ENCODE assay signal across 10 cellular contexts in the genomic region with DNA sequence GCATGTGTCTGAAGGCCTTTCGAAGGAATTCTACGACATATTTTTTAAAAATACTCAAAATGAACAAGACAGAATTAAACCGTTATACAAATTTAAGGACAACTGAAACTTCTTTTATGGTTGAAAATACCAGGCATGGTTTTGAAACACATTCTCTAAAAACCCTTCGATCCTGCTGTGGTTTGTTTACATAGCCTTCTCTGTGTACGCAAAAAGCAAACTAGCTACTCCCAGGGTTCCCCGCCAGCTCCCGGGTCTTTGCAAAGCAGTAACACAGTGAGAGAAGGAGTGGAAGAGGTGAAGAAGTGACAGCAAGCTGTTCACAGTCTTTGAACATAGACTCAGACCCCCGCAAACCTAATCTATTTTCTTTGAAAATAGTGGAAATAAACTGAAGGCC. TPM values are rescaled to one million over a fixed set of nuclear protein-coding genes. Genes with fewer than 3 reads are reported as not detected.
DNase-seq lines count a peak whose midpoint lies in the region; ATAC-seq and TF ChIP-seq lines count a peak whose summit lies in the region.
"Had no signal": no experiment of that assay in that cellular context is flagged by ENCODE, and none has a peak within 500 bp of the region (broad histone marks: within the 10 kb centered on the region; RNA-seq: fewer than 3 reads in every experiment).

No MANE protein-coding gene starts in this region.

- WGBS in mammary epithelial cell (ENCODE audit: low coverage, missing lambda C conversion rate): 97% methylated on average over 8 of the region's 8 CpGs
- WGBS in thymus: 83% methylated on average over 8 of the region's 8 CpGs
- 68% methylated on average over 8 of the region's 8 CpGs for WGBS in prostate gland

- no peaks in the 10 kb centered on the region for H3K27me3 Mint-ChIP-seq in MCF 10A (ENCODE audit: insufficient read depth, unreplicated experiment)
- H3K27me3 Mint-ChIP-seq in activated CD8-positive, alpha-beta T cell treated with anti-CD3 and anti-CD28 coated beads, Interleukin-2, amount 10 ng/mL, durations not matched to agents 7 days and 5 days (ENCODE audit: low read depth): no peaks in the 10 kb centered on the region

- H3K27ac Mint-ChIP-seq in MCF 10A (ENCODE audit: low read depth, unreplicated experiment): peak overlapping the region; percentile 12
- H3K27ac Mint-ChIP-seq in activated CD8-positive, alpha-beta T cell treated with anti-CD3 and anti-CD28 coated beads, Interleukin-2, amount 10 ng/mL, durations not matched to agents 7 days and 5 days: peak overlapping the region; percentile 95

- H3K27me3 ChIP-seq in mammary epithelial cell (ENCODE audit: insufficient read depth, low read length) (no peaks in the 10 kb centered on the region), thymus (ENCODE audit: control insufficient read depth, insufficient read depth) (no peaks in the 10 kb centered on the region), prostate gland (replicated peaks; ENCODE audit: insufficient read depth) (no peaks in the 10 kb centered on the region)
- H3K27me3 ChIP-seq: cardiac muscle cell had no signal

- TF ChIP-seq POLR2A in prostate gland (IDR thresholded peaks at IDR 0.05): no peak

- H2AFZ ChIP-seq in mammary epithelial cell (ENCODE audit: low read depth, low read length): no peak overlapping the region

- no peaks in the 10 kb centered on the region for H3K36me3 ChIP-seq in mammary epithelial cell (ENCODE audit: insufficient read depth, low read length)
- peaks cover 8% of the 10 kb centered on the region for H3K36me3 ChIP-seq in thymus (ENCODE audit: control insufficient read depth, insufficient read depth)
- H3K36me3 ChIP-seq in prostate gland: no peaks in the 10 kb centered on the region
- H3K36me3 ChIP-seq: cardiac muscle cell had no signal

- dilution Hi-C loops in mammary epithelial cell (cut with HindIII; ENCODE audit: low sequenced_read_pairs): no loop called here

- no peak overlapping the region for H3K9ac ChIP-seq in mammary epithelial cell (ENCODE audit: insufficient read depth, low read length)

- H3K4me1 ChIP-seq in mammary epithelial cell (ENCODE audit: insufficient read depth, low read length) (peaks cover 12% of the 10 kb centered on the region), thymus (ENCODE audit: control insufficient read depth, insufficient read depth, low read length) (peaks cover 61% of the 10 kb centered on the region), prostate gland (replicated peaks) (peaks cover 14% of the 10 kb centered on the region)

- no peak for ATAC-seq in activated CD8-positive, alpha-beta T cell treated with anti-CD3 and anti-CD28 coated beads, Interleukin-2, amount 10 ng/mL, durations not matched to agents 7 days and 5 days
- ATAC-seq in omental fat pad (ENCODE audit: low FRiP score) (no peak), GM18907 (IDR thresholded peaks at IDR 0.05; ENCODE audit: unreplicated experiment) (no peak)

- H3K4me3 Mint-ChIP-seq in MCF 10A (ENCODE audit: unreplicated experiment): no peak overlapping the region
- peak overlapping the region; percentile 57 for H3K4me3 Mint-ChIP-seq in activated CD8-positive, alpha-beta T cell treated with anti-CD3 and anti-CD28 coated beads, Interleukin-2, amount 10 ng/mL, durations not matched to agents 7 days and 5 days

- no peaks in the 10 kb centered on the region for H3K36me3 Mint-ChIP-seq in MCF 10A (ENCODE audit: insufficient read depth, unreplicated experiment)
- H3K36me3 Mint-ChIP-seq in activated CD8-positive, alpha-beta T cell treated with anti-CD3 and anti-CD28 coated beads, Interleukin-2, amount 10 ng/mL, durations not matched to agents 7 days and 5 days (ENCODE audit: low read depth): peaks cover 26% of the 10 kb centered on the region

- BruUV-seq in MCF 10A (replicated peaks; lab: Mats Ljungman, UMichigan) (no TSS peak), mammary epithelial cell (replicated peaks; lab: Mats Ljungman, UMichigan) (no TSS peak)

- DNase-seq in MCF 10A (ENCODE audit: unreplicated experiment): no peak
- DNase-seq in mammary epithelial cell: no peak
- DNase-seq in activated CD8-positive, alpha-beta T cell treated with anti-CD3 and anti-CD28 coated beads, Interleukin-2, amount 10 ng/mL, durations not matched to agents 7 days and 5 days: no peak
- peak; percentile 62 for DNase-seq in iris pigment epithelial cell (ENCODE audit: low read depth)
- no peak for DNase-seq in omental fat pad (ENCODE audit: low spot score)
- DNase-seq in prostate gland (ENCODE audit: low spot score): no peak
- DNase-seq: NCI-H1694 treated with DMSO at 0.1 percent for 48 hours had no signal

- CTCF ChIA-PET in MCF 10A (lab: Yijun Ruan, JAX) (no interaction called here), mammary epithelial cell (lab: Charles Lee; ENCODE audit: low non-redundant PET) (no interaction called here)
- CTCF ChIA-PET in activated CD8-positive, alpha-beta T cell treated with anti-CD3 and anti-CD28 coated beads, Interleukin-2, amount 10 ng/mL, durations not matched to agents 7 days and 5 days (lab: Charles Lee): interaction anchor here (1.0 to 1.7 kb wide), 3 partner anchors 11 to 154 kb away, joined by 3 to 5 read pairs (median 4); no protein-coding TSS in a partner anchor

- intact Hi-C loops in MCF 10A (cut with micrococcal nuclease) (no loop called here), mammary epithelial cell (cut with micrococcal nuclease) (no loop called here), prostate gland (cut with DNase I) (no loop called here)

- peaks cover 23% of the 10 kb centered on the region for H3K4me1 Mint-ChIP-seq in MCF 10A (ENCODE audit: insufficient read depth, unreplicated experiment)
- peaks cover 93% of the 10 kb centered on the region for H3K4me1 Mint-ChIP-seq in activated CD8-positive, alpha-beta T cell treated with anti-CD3 and anti-CD28 coated beads, Interleukin-2, amount 10 ng/mL, durations not matched to agents 7 days and 5 days (ENCODE audit: low read depth)

- H3K9me3 ChIP-seq in mammary epithelial cell (replicated peaks; ENCODE audit: insufficient read depth, low read length) (no peaks in the 10 kb centered on the region), thymus (ENCODE audit: control insufficient read depth) (peaks cover 1% of the 10 kb centered on the region), prostate gland (no peaks in the 10 kb centered on the region)

- POLR2A ChIA-PET in MCF 10A (lab: Yijun Ruan, JAX): no interaction called here
- POLR2A ChIA-PET in activated CD8-positive, alpha-beta T cell treated with anti-CD3 and anti-CD28 coated beads, Interleukin-2, amount 10 ng/mL, durations not matched to agents 7 days and 5 days (lab: Charles Lee): interaction anchor here (0.6 kb wide), 2 partner anchors 360 to 361 kb away, joined by 3 to 4 read pairs; a partner anchor contains a TSS

- no peaks in the 10 kb centered on the region for H4K20me1 ChIP-seq in mammary epithelial cell (ENCODE audit: insufficient read depth, low read length)

- TF ChIP-seq CTCF in MCF 10A (IDR thresholded peaks at IDR 0.05; ENCODE audit: unreplicated experiment) (no peak), mammary epithelial cell (conservative IDR thresholded peaks at IDR 0.05 in 1 of 2, IDR thresholded peaks at IDR 0.05 in 1 of 2; ENCODE audit: extremely low read depth in 1 of 2, insufficient read depth in 1 of 2, low read depth in 1 of 2, low read length in 2 of 2) (no peak), omental fat pad (IDR thresholded peaks at IDR 0.05) (no peak), prostate gland (IDR thresholded peaks at IDR 0.05) (no peak)

- in situ Hi-C loops in mammary epithelial cell (cut with MboI; ENCODE audit: low sequenced_read_pairs in 2 of 2): no loop called here

- H3K27ac ChIP-seq in mammary epithelial cell (ENCODE audit: insufficient read depth, low read depth, low read length) (no peak overlapping the region), thymus (ENCODE audit: low read depth) (peak overlapping the region; percentile 95), prostate gland (no peak overlapping the region)
- H3K27ac ChIP-seq: cardiac muscle cell had no signal

- H3K4me2 ChIP-seq in mammary epithelial cell (ENCODE audit: insufficient read depth, low read depth, low read length): no peak overlapping the region

- H3K9me3 Mint-ChIP-seq in MCF 10A (ENCODE audit: unreplicated experiment): no peaks in the 10 kb centered on the region
- H3K9me3 Mint-ChIP-seq in activated CD8-positive, alpha-beta T cell treated with anti-CD3 and anti-CD28 coated beads, Interleukin-2, amount 10 ng/mL, durations not matched to agents 7 days and 5 days (ENCODE audit: insufficient read depth): no peaks in the 10 kb centered on the region

- H3K79me2 ChIP-seq in mammary epithelial cell (ENCODE audit: insufficient read depth, low read length): no peaks in the 10 kb centered on the region

- no peak overlapping the region for H3K4me3 ChIP-seq in mammary epithelial cell (replicated peaks in 1 of 3; ENCODE audit: insufficient read depth in 1 of 3, low read depth in 2 of 3, low read length in 3 of 3)
- peak overlapping the region; percentile 24 for H3K4me3 ChIP-seq in thymus (ENCODE audit: low read length)
- no peak overlapping the region for H3K4me3 ChIP-seq in prostate gland
- H3K4me3 ChIP-seq: cardiac muscle cell had no signal

RNA-seq across cellular contexts. Expression of a gene that starts 2.2 kb away (rescaled TPM):
- total RNA-seq in MCF 10A (2022) (11.8 and 12.6 TPM in 2 replicates), mammary epithelial cell (10 to 100 TPM; 21.1 to 32.0 TPM), omental fat pad (100 to 1,000 TPM in 1 of 4 donors, 10 to 100 TPM in 3; 26.8 to 106 (median 49.3) TPM), prostate gland (10 to 100 TPM; 37.2 to 75.8 TPM)
- polyA plus RNA-seq in mammary epithelial cell (7.7 TPM), thymus (23.9 TPM)
- 7.9 TPM for polyA minus RNA-seq in mammary epithelial cell
- total RNA-seq in activated CD8-positive, alpha-beta T cell treated with anti-CD3 and anti-CD28 coated beads, Interleukin-2, amount 10 ng/mL, durations not matched to agents 7 days and 5 days: 100 to 1,000 TPM; 119 to 120 TPM
